Comparison of ENCODE assay signal across 21 cellular contexts in the genomic region with DNA sequence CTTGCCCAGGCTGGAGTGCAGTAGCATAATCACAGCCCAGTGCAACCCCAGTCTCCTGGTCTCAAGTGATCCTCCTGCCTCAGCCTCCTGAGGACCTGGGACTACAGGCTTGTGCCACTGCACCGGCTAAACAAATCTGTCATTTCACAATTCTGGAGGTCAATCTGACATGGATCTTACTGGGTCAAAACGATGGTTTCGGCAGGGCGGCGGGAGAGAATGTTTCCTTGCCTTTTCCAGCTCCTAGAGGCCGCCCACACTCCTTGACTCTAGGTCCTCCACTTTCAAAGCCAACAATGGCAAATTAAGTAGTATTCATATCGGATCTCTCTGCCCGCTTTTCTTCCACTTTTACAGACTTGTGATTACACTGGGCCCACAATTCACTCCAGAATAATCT. TPM values are rescaled to one million over a fixed set of nuclear protein-coding genes. Genes with fewer than 3 reads are reported as not detected.
A peak's percentile ranks its signal among the peaks of the same experiment; 100 is the strongest.
DNase-seq lines count a peak whose midpoint lies in the region; ATAC-seq and TF ChIP-seq lines count a peak whose summit lies in the region.
"Had no signal": no experiment of that assay in that cellular context is flagged by ENCODE, and none has a peak within 500 bp of the region (broad histone marks: within the 10 kb centered on the region; RNA-seq: fewer than 3 reads in every experiment).

No MANE protein-coding gene starts in this region.

- H4K5ac ChIP-seq in IMR-90 (ENCODE audit: low read depth, low read length) = no peak overlapping the region

- BruUV-seq in IMR-90 (replicated peaks; lab: Mats Ljungman, UMichigan) = no TSS peak

- no peak overlapping the region for H2AK9ac ChIP-seq in IMR-90 (replicated peaks; ENCODE audit: low read depth, low read length, poor library complexity)

- peaks cover 24 to 79% of the 10 kb centered on the region in 2 experiments; a peak in 3 of 4 replicates for H3K79me1 ChIP-seq in IMR-90 (ENCODE audit: low read depth in 1 of 2, low read length in 2 of 2)

- in situ Hi-C loops in IMR-90 (cut with MboI; ENCODE audit: low sequenced_read_pairs) = no loop called here

- no peak for TF ChIP-seq EP300 in upper lobe of left lung (IDR thresholded peaks at IDR 0.05)

- peak overlapping the region; percentile 39 for H3K4ac ChIP-seq in IMR-90 (ENCODE audit: low read depth, low read length)

- no peak for TF ChIP-seq RAD21 in IMR-90 (IDR thresholded peaks at IDR 0.05; ENCODE audit: low read length)

- no peak for TF ChIP-seq CTCF in IMR-90 (conservative IDR thresholded peaks at IDR 0.05; ENCODE audit: low read depth, low read length)
- TF ChIP-seq CTCF in chondrocyte (IDR thresholded peaks at IDR 0.05) = no peak
- no peak for TF ChIP-seq CTCF in osteocyte (IDR thresholded peaks at IDR 0.05)
- no peak for TF ChIP-seq CTCF in upper lobe of left lung (IDR thresholded peaks at IDR 0.05)

- H3K27me3 ChIP-seq in IMR-90 (ENCODE audit: control insufficient read depth, insufficient read depth, low read length) (no peaks in the 10 kb centered on the region), upper lobe of left lung (no peaks in the 10 kb centered on the region)
- H3K27me3 ChIP-seq: cardiac muscle cell, uterus had no signal

- CTCF ChIA-PET in activated CD4-positive, alpha-beta T cell treated with anti-CD3 and anti-CD28 coated beads, Interleukin-2, amount 10 ng/mL, durations not matched to agents 7 days and 5 days (lab: Charles Lee) = no interaction called here
- CTCF ChIA-PET in IMR-90 (lab: Yijun Ruan, JAX) = interaction anchor here (0.6 to 1.4 kb wide), 3 partner anchors 10 to 85 kb away, joined by 3 to 4 read pairs (median 3); no protein-coding TSS in a partner anchor

- 96% methylated on average over 4 of the region's 8 CpGs; no CpG with 5 or more reads in 1 of the 2 experiments for WGBS in IMR-90 (ENCODE audit: extremely low coverage in 2 of 2, insufficient read length in 1 of 2), 2 experiments
- 93 to 94% methylated on average over 8 of the region's 8 CpGs for WGBS in upper lobe of left lung, 2 donors

- H3K14ac ChIP-seq in IMR-90 (replicated peaks; ENCODE audit: low read depth, low read length) = no peak overlapping the region

- TF ChIP-seq POLR2A in IMR-90 (IDR thresholded peaks at IDR 0.05; ENCODE audit: low read depth, low read length) (no peak), upper lobe of left lung (IDR thresholded peaks at IDR 0.05) (no peak)

- H2AK5ac ChIP-seq in IMR-90 (ENCODE audit: low read depth, low read length) = peak overlapping the region; percentile 45; the same call in 1 of the 2 replicates

- no peak overlapping the region for H3K18ac ChIP-seq in IMR-90 (ENCODE audit: low read depth, low read length)

- no peak overlapping the region for H3K9ac ChIP-seq in IMR-90 (ENCODE audit: low read depth, low read length)

- peaks cover 85% of the 10 kb centered on the region for H3K4me1 Mint-ChIP-seq in activated CD4-positive, alpha-beta T cell treated with anti-CD3 and anti-CD28 coated beads, Interleukin-2, amount 10 ng/mL, durations not matched to agents 7 days and 5 days
- H3K4me1 Mint-ChIP-seq in chondrocyte (ENCODE audit: low read depth) = peaks cover 96% of the 10 kb centered on the region
- peaks cover 93% of the 10 kb centered on the region for H3K4me1 Mint-ChIP-seq in osteocyte (ENCODE audit: unreplicated experiment)

- H3K9me1 ChIP-seq in IMR-90 (ENCODE audit: insufficient read depth, low read length) = peaks cover 35% of the 10 kb centered on the region

- no peaks in the 10 kb centered on the region for H3K36me3 ChIP-seq in IMR-90 (ENCODE audit: control insufficient read depth, insufficient read depth, low read length)
- H3K36me3 ChIP-seq in upper lobe of left lung = no peaks in the 10 kb centered on the region
- H3K36me3 ChIP-seq: cardiac muscle cell, uterus, WERI-Rb-1 had no signal

- H3K27me3 Mint-ChIP-seq in activated CD4-positive, alpha-beta T cell treated with anti-CD3 and anti-CD28 coated beads, Interleukin-2, amount 10 ng/mL, durations not matched to agents 7 days and 5 days = no peaks in the 10 kb centered on the region
- no peaks in the 10 kb centered on the region for H3K27me3 Mint-ChIP-seq in chondrocyte (ENCODE audit: low read depth)
- H3K27me3 Mint-ChIP-seq in osteocyte (ENCODE audit: unreplicated experiment) = no peaks in the 10 kb centered on the region
- H3K27me3 Mint-ChIP-seq: activated CD8-positive, alpha-beta memory T cell treated with anti-CD3 and anti-CD28 coated beads, Interleukin-2, amount 10 ng/mL, durations not matched to agents 7 days and 5 days; stimulated activated naive CD8-positive, alpha-beta T cell treated with anti-CD3 and anti-CD28 coated beads, Interleukin-15, amount 100 ng/mL, for 72 hours had no signal

- no peaks in the 10 kb centered on the region; the same call in 1 of the 2 replicates for H4K20me1 ChIP-seq in IMR-90 (ENCODE audit: insufficient read depth, low read length)

- no peak overlapping the region for H4K91ac ChIP-seq in IMR-90 (ENCODE audit: insufficient read depth, low read depth, low read length)

- H3K4me3 Mint-ChIP-seq in activated CD4-positive, alpha-beta T cell treated with anti-CD3 and anti-CD28 coated beads, Interleukin-2, amount 10 ng/mL, durations not matched to agents 7 days and 5 days = peak overlapping the region; percentile 20
- H3K4me3 Mint-ChIP-seq in chondrocyte (ENCODE audit: unreplicated experiment) (peak overlapping the region; percentile 23), osteocyte (ENCODE audit: unreplicated experiment) (no peak overlapping the region)

- H3K4me3 ChIP-seq in IMR-90 (ENCODE audit: insufficient read depth, low read depth, low read length) (no peak overlapping the region), upper lobe of left lung (no peak overlapping the region)
- H3K4me3 ChIP-seq: cardiac muscle cell, lung, uterus had no signal

- peaks cover 64% of the 10 kb centered on the region for H3K36me3 Mint-ChIP-seq in activated CD4-positive, alpha-beta T cell treated with anti-CD3 and anti-CD28 coated beads, Interleukin-2, amount 10 ng/mL, durations not matched to agents 7 days and 5 days (ENCODE audit: low read depth)
- peaks cover 8% of the 10 kb centered on the region for H3K36me3 Mint-ChIP-seq in chondrocyte (ENCODE audit: low read depth)
- H3K36me3 Mint-ChIP-seq in osteocyte (ENCODE audit: unreplicated experiment) = peaks cover 5% of the 10 kb centered on the region

- H2BK120ac ChIP-seq in IMR-90 (ENCODE audit: low read depth, low read length) = no peak overlapping the region

- H4K8ac ChIP-seq in IMR-90 (ENCODE audit: low read depth in 2 of 2, low read length in 2 of 2) = no peak overlapping the region

- no peak overlapping the region; the same call in 2 of the 3 replicates for H2BK15ac ChIP-seq in IMR-90 (ENCODE audit: low read depth, low read length)

- intact Hi-C loops in IMR-90 (cut with micrococcal nuclease) = no loop called here

- H2BK20ac ChIP-seq in IMR-90 (ENCODE audit: low read depth, low read length) = no peak overlapping the region

- H3K27ac ChIP-seq in IMR-90 (ENCODE audit: insufficient read depth, low read length) = no peak overlapping the region
- no peak overlapping the region for H3K27ac ChIP-seq in upper lobe of left lung
- H3K27ac ChIP-seq: cardiac muscle cell, WERI-Rb-1 had no signal

- H2BK5ac ChIP-seq in IMR-90 (ENCODE audit: low read depth, low read length, poor library complexity, severe bottlenecking) = no peak overlapping the region

- H3K56ac ChIP-seq in IMR-90 (ENCODE audit: extremely low read depth, insufficient read depth, low read length) = no peak overlapping the region

- no peak for DNase-seq in activated CD4-positive, alpha-beta T cell treated with anti-CD3 and anti-CD28 coated beads, Interleukin-2, amount 10 ng/mL, durations not matched to agents 7 days and 5 days
- no peak for DNase-seq in activated CD4-positive, alpha-beta T cell treated with anti-CD3 and anti-CD28 coated beads for 4 hours
- DNase-seq in IMR-90 (no peak), chondrocyte (ENCODE audit: low spot score) (no peak), osteocyte (ENCODE audit: extremely low spot score, unreplicated experiment) (no peak), upper lobe of left lung (no peak), NK-92 (lab: John Stamatoyannopoulos, UW; ENCODE audit: unreplicated experiment) (no peak)
- DNase-seq: activated CD8-positive, alpha-beta memory T cell treated with anti-CD3 and anti-CD28 coated beads, Interleukin-2, amount 10 ng/mL, durations not matched to agents 7 days and 5 days; effector CD4-positive, alpha-beta T cell; head of caudate nucleus; NCI-H1417; NCI-H774; stimulated activated naive CD8-positive, alpha-beta T cell treated with anti-CD3 and anti-CD28 coated beads, Interleukin-15, amount 100 ng/mL, for 72 hours; SW 1271; uterus; WERI-Rb-1 had no signal

- H3K4me1 ChIP-seq in IMR-90 (ENCODE audit: control insufficient read depth, insufficient read depth, low read length) = peaks cover 23% of the 10 kb centered on the region
- H3K4me1 ChIP-seq in upper lobe of left lung = peaks cover 4 to 31% (median 23%) of the 10 kb centered on the region in 4 donors

- no peak overlapping the region for H2AFZ ChIP-seq in IMR-90 (replicated peaks; ENCODE audit: low read length, poor library complexity)

- H3K4me2 ChIP-seq in IMR-90 (ENCODE audit: low read depth, low read length) = no peak overlapping the region

- no peaks in the 10 kb centered on the region for H3K9me3 Mint-ChIP-seq in activated CD4-positive, alpha-beta T cell treated with anti-CD3 and anti-CD28 coated beads, Interleukin-2, amount 10 ng/mL, durations not matched to agents 7 days and 5 days
- H3K9me3 Mint-ChIP-seq in chondrocyte (ENCODE audit: low read depth) (no peaks in the 10 kb centered on the region), osteocyte (ENCODE audit: unreplicated experiment) (no peaks in the 10 kb centered on the region)
- H3K9me3 Mint-ChIP-seq: stimulated activated naive CD8-positive, alpha-beta T cell treated with anti-CD3 and anti-CD28 coated beads, Interleukin-15, amount 100 ng/mL, for 72 hours had no signal

- dilution Hi-C loops in IMR-90 (cut with HindIII; ENCODE audit: low sequenced_read_pairs, unreplicated experiment) = no loop called here

- H3K9me3 ChIP-seq in IMR-90 (ENCODE audit: control insufficient read depth, insufficient read depth, low read length) = no peaks in the 10 kb centered on the region
- no peaks in the 10 kb centered on the region for H3K9me3 ChIP-seq in upper lobe of left lung
- H3K9me3 ChIP-seq: uterus had no signal

- POLR2A ChIA-PET in activated CD4-positive, alpha-beta T cell treated with anti-CD3 and anti-CD28 coated beads, Interleukin-2, amount 10 ng/mL, durations not matched to agents 7 days and 5 days (lab: Charles Lee) = no interaction called here
- POLR2A ChIA-PET in IMR-90 (lab: Charles Lee; ENCODE audit: unreplicated experiment) = no interaction called here

- H3K23ac ChIP-seq in IMR-90 (ENCODE audit: low read depth, low read length) = no peak overlapping the region

- peak overlapping the region; percentile 69 for H3K27ac Mint-ChIP-seq in activated CD4-positive, alpha-beta T cell treated with anti-CD3 and anti-CD28 coated beads, Interleukin-2, amount 10 ng/mL, durations not matched to agents 7 days and 5 days
- H3K27ac Mint-ChIP-seq in chondrocyte (ENCODE audit: unreplicated experiment) (peak overlapping the region; percentile 92), osteocyte (ENCODE audit: unreplicated experiment) (peak overlapping the region; percentile 99)

- ATAC-seq in IMR-90 (ENCODE audit: low read depth) (no peak), upper lobe of left lung (ENCODE audit: low FRiP score in 2 of 2) (no peak), HG02885 (IDR thresholded peaks at IDR 0.05; ENCODE audit: poor library complexity, unreplicated experiment) (no peak)
- ATAC-seq: activated CD8-positive, alpha-beta memory T cell treated with anti-CD3 and anti-CD28 coated beads, Interleukin-2, amount 10 ng/mL, durations not matched to agents 7 days and 5 days; HCT116; stimulated activated naive CD8-positive, alpha-beta T cell treated with anti-CD3 and anti-CD28 coated beads, Interleukin-15, amount 100 ng/mL, for 72 hours had no signal

RNA-seq across cellular contexts. Expression of a gene that starts 14.8 kb away (rescaled TPM):
- 10 to 100 TPM; 57.9 to 62.4 TPM for total RNA-seq in activated CD4-positive, alpha-beta T cell treated with anti-CD3 and anti-CD28 coated beads, Interleukin-2, amount 10 ng/mL, durations not matched to agents 7 days and 5 days
- total RNA-seq in IMR-90 (2012; rRNA removed) (12.8 and 13.8 TPM in 2 replicates), chondrocyte (160 to 190 TPM (median 163 TPM) in 3 replicates), osteocyte (71.9 and 74.2 TPM in 2 replicates), upper lobe of left lung (10 to 100 TPM; 17.8 to 62.4 (median 32.3) TPM)
- polyA plus RNA-seq in IMR-90 (2012; rRNA removed) = 16.0 and 16.9 TPM in 2 replicates
- 8.3 and 9.4 TPM in 2 replicates for polyA plus RNA-seq in IMR-90 (2012; cell fraction: cytosol; rRNA removed)
- 23.5 and 28.3 TPM in 2 replicates for polyA plus RNA-seq in IMR-90 (2012; cell fraction: nucleus; rRNA removed; ENCODE audit: low replicate concordance)
- total RNA-seq: cardiac muscle cell had no signal
- polyA plus RNA-seq: cardiac muscle cell, neural cell had no signal
